8 cellular contexts compared by ENCODE assay signal in genomic region chr6:111478749-111479148, GRCh38. TPM values are rescaled to one million over a fixed set of nuclear protein-coding genes. Genes with fewer than 3 reads are reported as not detected.
DNase-seq lines count a peak whose midpoint lies in the region; ATAC-seq and TF ChIP-seq lines count a peak whose summit lies in the region.

No MANE protein-coding gene starts in this region.

- intact Hi-C loops in left ventricle myocardium inferior (cut with micrococcal nuclease) = no loop called here

- H3K4me1 ChIP-seq in left ventricle myocardium inferior (peaks cover 73% of the 10 kb centered on the region), right atrium auricular region (peaks cover 0 to 37% of the 10 kb centered on the region in 2 donors), SJSA1 (replicated peaks) (peaks cover 24% of the 10 kb centered on the region), skeletal muscle satellite cell (ENCODE audit: control insufficient read depth, insufficient read depth, low read length) (peaks cover 29% of the 10 kb centered on the region)

- peak overlapping the region; percentile 14 for H3K27ac ChIP-seq in left ventricle myocardium inferior (replicated peaks)
- H3K27ac ChIP-seq in right atrium auricular region = no peak overlapping the region
- H3K27ac ChIP-seq in SJSA1 = peak overlapping the region; percentile 54

- TF ChIP-seq CTCF in left ventricle myocardium inferior (IDR thresholded peaks at IDR 0.05; ENCODE audit: borderline replicate concordance) (peak; percentile 48), right atrium auricular region (IDR thresholded peaks at IDR 0.05) (peak in 1 of 2 donors; percentile 53), foreskin fibroblast (IDR thresholded peaks at IDR 0.05; ENCODE audit: low read depth, low read length) (peak; percentile 37), omental fat pad (IDR thresholded peaks at IDR 0.05) (no peak)

- peak overlapping the region; percentile 44 for H3K4me2 ChIP-seq in skeletal muscle satellite cell (ENCODE audit: low read length)

- H3K9ac ChIP-seq in skeletal muscle satellite cell (ENCODE audit: low read depth, low read length) = peak overlapping the region; percentile 27

- H3K27me3 ChIP-seq in left ventricle myocardium inferior (ENCODE audit: low read depth) (no peaks in the 10 kb centered on the region), right atrium auricular region (no peaks in the 10 kb centered on the region), SJSA1 (replicated peaks) (no peaks in the 10 kb centered on the region), skeletal muscle satellite cell (ENCODE audit: control insufficient read depth, insufficient read depth, low read length) (no peaks in the 10 kb centered on the region)

- no peaks in the 10 kb centered on the region for H3K9me3 ChIP-seq in left ventricle myocardium inferior (replicated peaks)
- H3K9me3 ChIP-seq in right atrium auricular region = no peaks in the 10 kb centered on the region
- H3K9me3 ChIP-seq in SJSA1 (replicated peaks) = no peaks in the 10 kb centered on the region; the same call in 1 of the 2 replicates
- no peaks in the 10 kb centered on the region for H3K9me3 ChIP-seq in skeletal muscle satellite cell (replicated peaks; ENCODE audit: low read length)

- H3K4me3 ChIP-seq in left ventricle myocardium inferior (no peak overlapping the region), right atrium auricular region (no peak overlapping the region), SJSA1 (no peak overlapping the region), foreskin fibroblast (ENCODE audit: low read depth in 1 of 2, low read length in 2 of 2) (peak overlapping the region; percentile 22 to 95), skeletal muscle satellite cell (ENCODE audit: low read length) (no peak overlapping the region)

- H3K36me3 ChIP-seq in left ventricle myocardium inferior = no peaks in the 10 kb centered on the region
- H3K36me3 ChIP-seq in right atrium auricular region = no peaks in the 10 kb centered on the region
- peaks cover 16% of the 10 kb centered on the region for H3K36me3 ChIP-seq in SJSA1
- H3K36me3 ChIP-seq in skeletal muscle satellite cell (ENCODE audit: insufficient read depth, low read length) = no peaks in the 10 kb centered on the region

- ATAC-seq in omental fat pad (ENCODE audit: low FRiP score) = no peak

- no peak for DNase-seq in left ventricle myocardium inferior
- no peak for DNase-seq in right atrium auricular region (ENCODE audit: low spot score)
- peak; percentile 33 for DNase-seq in HuH-7 (ENCODE audit: low spot score)
- DNase-seq in SJSA1 (ENCODE audit: low read depth in 1 of 2, low spot score in 2 of 2) = peak in 1 of 2 experiments; percentile 64
- DNase-seq in foreskin fibroblast = peak in 1 of 2 donors; percentile 71
- no peak for DNase-seq in ureter (ENCODE audit: low spot score)
- DNase-seq in omental fat pad (ENCODE audit: low spot score) = no peak

RNA-seq across cellular contexts. Expression of gene REV3L, which starts 4.3 kb away (rescaled TPM):
- total RNA-seq in left ventricle myocardium inferior = 12.5 TPM
- 10 to 100 TPM; 14.5 to 34.2 TPM for total RNA-seq in right atrium auricular region
- 40.6 and 54.5 TPM in 2 replicates for total RNA-seq in SJSA1 (2014; rRNA removed; shearing (Covaris generic))
- 29.3 and 32.7 TPM in 2 replicates for total RNA-seq in skeletal muscle satellite cell (2012; rRNA removed)
- total RNA-seq in ureter = 60.5 TPM
- 100 to 1,000 TPM in 1 of 4 donors, 10 to 100 TPM in 3; 55.5 to 111 (median 63.2) TPM for total RNA-seq in omental fat pad

Comparison
In these comparisons a context has a peak if more than half of its experiments do, and no peak if none do; other contexts are left out.
1. H3K27ac ChIP-seq: peak in left ventricle myocardium inferior (single experiment) and SJSA1 (single experiment); none in right atrium auricular region (0 of 2).
2. H3K4me3 ChIP-seq: peak in foreskin fibroblast (2 of 2); none in left ventricle myocardium inferior (single experiment), right atrium auricular region (0 of 2), SJSA1 (single experiment) and skeletal muscle satellite cell (single experiment).
3. CTCF ChIP-seq: peak in left ventricle myocardium inferior (single experiment) and foreskin fibroblast (single experiment); none in omental fat pad (0 of 3).